ENCODE assay signal across 19 cellular contexts in the genomic region with DNA sequence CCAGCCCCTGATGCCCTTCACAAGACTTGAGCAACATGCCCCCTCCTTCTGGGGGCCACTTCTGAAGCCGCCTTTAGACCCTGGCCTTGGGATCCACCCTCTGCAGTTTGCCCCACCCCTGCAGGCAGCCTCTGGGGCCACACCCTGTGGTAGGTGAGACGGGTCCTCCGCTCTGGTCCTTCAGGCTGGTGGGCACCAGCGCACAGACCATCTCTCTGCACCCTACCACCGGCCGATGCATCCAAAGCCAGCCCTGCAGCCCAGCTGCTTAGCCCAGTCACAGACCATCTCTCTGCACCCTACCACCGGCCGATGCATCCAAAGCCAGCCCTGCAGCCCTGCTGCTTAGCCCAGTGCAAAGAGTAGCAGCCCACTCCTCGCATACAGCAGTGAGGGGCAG.
DNase-seq lines count a peak whose midpoint lies in the region; ATAC-seq and TF ChIP-seq lines count a peak whose summit lies in the region.
"Had no signal": no experiment of that assay in that cellular context is flagged by ENCODE, and none has a peak within 500 bp of the region (broad histone marks: within the 10 kb centered on the region; RNA-seq: fewer than 3 reads in every experiment).

No MANE protein-coding gene starts in this region.

- H2BK5ac ChIP-seq in neuronal stem cell (ENCODE audit: low read length), result no peak overlapping the region

- H3K36me3 Mint-ChIP-seq in GM23338 (ENCODE audit: low read depth) (peaks cover 10% of the 10 kb centered on the region; the same call in 1 of the 3 replicates), Caco-2 (ENCODE audit: insufficient read depth, unreplicated experiment) (no peaks in the 10 kb centered on the region)
- H3K36me3 Mint-ChIP-seq in stimulated activated memory B cell treated with anti-CD40 and anti-IgM and Interleukin-4, amounts not matched to agents 10 μg/mL and 1 μg/mL and 100 μg/mL, for 72 hours, result no peaks in the 10 kb centered on the region
- H3K36me3 Mint-ChIP-seq in activated CD4-positive, alpha-beta T cell treated with anti-CD3 and anti-CD28 coated beads, Interleukin-2, amount 10 ng/mL, durations not matched to agents 24 days and 14 days (ENCODE audit: low read depth), result no peaks in the 10 kb centered on the region
- H3K36me3 Mint-ChIP-seq: CD4-positive, CD25-positive, alpha-beta regulatory T cell; CD8-positive, alpha-beta memory T cell had no signal

- H3K9ac ChIP-seq in neuronal stem cell (ENCODE audit: low read depth, low read length, poor library complexity), result no peak overlapping the region
- H3K9ac ChIP-seq: GM23248 had no signal

- H4K8ac ChIP-seq in neuronal stem cell (ENCODE audit: low read depth, low read length), result no peak overlapping the region

- H3K27me3 Mint-ChIP-seq in GM23338 (ENCODE audit: insufficient read depth, low read depth, poor library complexity), result no peaks in the 10 kb centered on the region
- peaks cover 16% of the 10 kb centered on the region for H3K27me3 Mint-ChIP-seq in stimulated activated memory B cell treated with anti-CD40 and anti-IgM and Interleukin-4, amounts not matched to agents 10 μg/mL and 1 μg/mL and 100 μg/mL, for 72 hours
- peaks cover 3% of the 10 kb centered on the region for H3K27me3 Mint-ChIP-seq in activated CD4-positive, alpha-beta T cell treated with anti-CD3 and anti-CD28 coated beads, Interleukin-2, amount 10 ng/mL, durations not matched to agents 24 days and 14 days
- no peaks in the 10 kb centered on the region for H3K27me3 Mint-ChIP-seq in Caco-2 (ENCODE audit: insufficient read depth, unreplicated experiment)

- H3K4me1 Mint-ChIP-seq in GM23338 (peaks cover 14% of the 10 kb centered on the region), Caco-2 (ENCODE audit: low read depth, unreplicated experiment) (no peaks in the 10 kb centered on the region)
- H3K4me1 Mint-ChIP-seq in stimulated activated memory B cell treated with anti-CD40 and anti-IgM and Interleukin-4, amounts not matched to agents 10 μg/mL and 1 μg/mL and 100 μg/mL, for 72 hours, result no peaks in the 10 kb centered on the region
- H3K4me1 Mint-ChIP-seq in activated CD4-positive, alpha-beta T cell treated with anti-CD3 and anti-CD28 coated beads, Interleukin-2, amount 10 ng/mL, durations not matched to agents 24 days and 14 days, result no peaks in the 10 kb centered on the region
- H3K4me1 Mint-ChIP-seq: CD4-positive, CD25-positive, alpha-beta regulatory T cell; CD8-positive, alpha-beta memory T cell had no signal

- CTCF ChIA-PET in Caco-2 (lab: Charles Lee), result no interaction called here

- no peak overlapping the region for H2AK5ac ChIP-seq in neuronal stem cell (ENCODE audit: low read depth, low read length)

- H2AFZ ChIP-seq in GM23338, result no peak overlapping the region
- H2AFZ ChIP-seq in neuronal stem cell (ENCODE audit: low read length), result no peak overlapping the region
- H2AFZ ChIP-seq: GM23248 had no signal

- H3K27ac ChIP-seq in GM23338 (ENCODE audit: low read depth) (no peak overlapping the region), brain microvascular endothelial cell (no peak overlapping the region), neuronal stem cell (replicated peaks; ENCODE audit: low read length) (no peak overlapping the region)
- H3K27ac ChIP-seq: GM23248, HL-60 had no signal

- no peak overlapping the region for H3K4ac ChIP-seq in neuronal stem cell (ENCODE audit: low read length)

- ATAC-seq in GM23338, result peak; percentile 20; the same call in 1 of the 3 replicates
- ATAC-seq in stimulated activated memory B cell treated with anti-CD40 and anti-IgM and Interleukin-4, amounts not matched to agents 10 μg/mL and 1 μg/mL and 100 μg/mL, for 72 hours, result peak; percentile 44

- no peak for TF ChIP-seq CTCF in GM23338 (conservative IDR thresholded peaks at IDR 0.05; ENCODE audit: low read depth in 2 of 2)
- peak; percentile 2 for TF ChIP-seq CTCF in brain microvascular endothelial cell (IDR thresholded peaks at IDR 0.05; ENCODE audit: low read depth, low read length, missing control alignments)
- TF ChIP-seq CTCF in Caco-2 (IDR thresholded peaks at IDR 0.05; ENCODE audit: insufficient read depth in 1 of 2, low read depth in 1 of 2, low read length in 1 of 2, severe bottlenecking in 1 of 2, unreplicated experiment in 1 of 2), result no peak

- DNase-seq in GM23338 (ENCODE audit: low spot score) (no peak), brain microvascular endothelial cell (no peak), neuronal stem cell (ENCODE audit: low spot score) (no peak), Caco-2 (no peak)
- DNase-seq in activated CD4-positive, alpha-beta T cell treated with anti-CD3 and anti-CD28 coated beads, Interleukin-2, amount 10 ng/mL, durations not matched to agents 24 days and 14 days, result no peak
- DNase-seq in NK-92 treated with Interleukin-12 subunit alpha and Interleukin-12 subunit beta, amount 100 ng/mL, for 24 hours (lab: John Stamatoyannopoulos, UW), result no peak
- DNase-seq: ACHN; BE2C; C1 segment of cervical spinal cord; CD4-positive, CD25-positive, alpha-beta regulatory T cell; CD8-positive, alpha-beta memory T cell; COR-L47; DMS153; DMS79; GDM1; GM23248; HCEC 1CT had no signal

- no peaks in the 10 kb centered on the region for H3K27me3 ChIP-seq in GM23338 (ENCODE audit: insufficient read depth)
- no peaks in the 10 kb centered on the region for H3K27me3 ChIP-seq in brain microvascular endothelial cell (replicated peaks)
- H3K27me3 ChIP-seq in neuronal stem cell (ENCODE audit: control insufficient read depth in 3 of 3, insufficient read depth in 3 of 3, low read depth in 1 of 3, low read length in 3 of 3), result no peaks in the 10 kb centered on the region
- H3K27me3 ChIP-seq in Caco-2 (replicated peaks; ENCODE audit: control insufficient read depth, insufficient read depth, low read length), result no peaks in the 10 kb centered on the region
- H3K27me3 ChIP-seq: BE2C had no signal

- intact Hi-C loops in activated CD4-positive, alpha-beta T cell treated with anti-CD3 and anti-CD28 coated beads, Interleukin-2, amount 10 ng/mL, durations not matched to agents 24 days and 14 days (cut with micrococcal nuclease), result no loop called here
- intact Hi-C loops in Caco-2 (cut with micrococcal nuclease; ENCODE audit: unreplicated experiment), result no loop called here

- H3K14ac ChIP-seq in neuronal stem cell (ENCODE audit: low read length), result no peak overlapping the region

- peaks cover 4% of the 10 kb centered on the region for H3K4me1 ChIP-seq in GM23338 (ENCODE audit: insufficient read depth)
- peaks cover 0 to 4% of the 10 kb centered on the region in 2 donors for H3K4me1 ChIP-seq in neuronal stem cell (ENCODE audit: control insufficient read depth in 2 of 2, insufficient read depth in 1 of 2, low read depth in 1 of 2, low read length in 2 of 2)
- H3K4me1 ChIP-seq in Caco-2, result no peaks in the 10 kb centered on the region
- H3K4me1 ChIP-seq: BE2C had no signal

- no peak overlapping the region for H3K18ac ChIP-seq in neuronal stem cell (ENCODE audit: low read length)

- H3K4me2 ChIP-seq in GM23338, result no peak overlapping the region
- H3K4me2 ChIP-seq in neuronal stem cell (ENCODE audit: insufficient read depth, low read length, poor library complexity, severe bottlenecking), result no peak overlapping the region

- H3F3A ChIP-seq in GM23338 (replicated peaks; ENCODE audit: low read depth), result no peaks in the 10 kb centered on the region

- no peak overlapping the region for H3K4me3 Mint-ChIP-seq in GM23338
- no peak overlapping the region for H3K4me3 Mint-ChIP-seq in stimulated activated memory B cell treated with anti-CD40 and anti-IgM and Interleukin-4, amounts not matched to agents 10 μg/mL and 1 μg/mL and 100 μg/mL, for 72 hours
- no peak overlapping the region for H3K4me3 Mint-ChIP-seq in activated CD4-positive, alpha-beta T cell treated with anti-CD3 and anti-CD28 coated beads, Interleukin-2, amount 10 ng/mL, durations not matched to agents 24 days and 14 days
- H3K4me3 Mint-ChIP-seq in Caco-2 (ENCODE audit: unreplicated experiment), result no peak overlapping the region
- H3K4me3 Mint-ChIP-seq: CD4-positive, CD25-positive, alpha-beta regulatory T cell; CD8-positive, alpha-beta memory T cell had no signal

- BruUV-seq in Caco-2 (replicated peaks; lab: Mats Ljungman, UMichigan), result no TSS peak

- no peaks in the 10 kb centered on the region for H3K79me1 ChIP-seq in neuronal stem cell (ENCODE audit: low read depth, low read length)

- H3K27ac Mint-ChIP-seq in GM23338, result no peak overlapping the region
- H3K27ac Mint-ChIP-seq in stimulated activated memory B cell treated with anti-CD40 and anti-IgM and Interleukin-4, amounts not matched to agents 10 μg/mL and 1 μg/mL and 100 μg/mL, for 72 hours, result no peak overlapping the region
- no peak overlapping the region for H3K27ac Mint-ChIP-seq in activated CD4-positive, alpha-beta T cell treated with anti-CD3 and anti-CD28 coated beads, Interleukin-2, amount 10 ng/mL, durations not matched to agents 24 days and 14 days
- no peak overlapping the region for H3K27ac Mint-ChIP-seq in Caco-2 (ENCODE audit: unreplicated experiment)
- H3K27ac Mint-ChIP-seq: CD4-positive, CD25-positive, alpha-beta regulatory T cell; CD8-positive, alpha-beta memory T cell had no signal

- H3K4me3 ChIP-seq in GM23338 (no peak overlapping the region), brain microvascular endothelial cell (ENCODE audit: low read depth, low read length) (no peak overlapping the region), neuronal stem cell (ENCODE audit: low read length in 2 of 2) (no peak overlapping the region), Caco-2 (ENCODE audit: low read depth, low read length) (no peak overlapping the region)
- H3K4me3 ChIP-seq: GM23248 had no signal

- H2BK12ac ChIP-seq in neuronal stem cell (ENCODE audit: low read length), result no peak overlapping the region

- in situ Hi-C loops in brain microvascular endothelial cell (cut with HindIII; ENCODE audit: low pct_ligation_motif_present, low sequenced_read_pairs), result no loop called here

- H3K23ac ChIP-seq in neuronal stem cell (ENCODE audit: low read depth, low read length, poor library complexity), result peak overlapping the region; percentile 34

- no peaks in the 10 kb centered on the region for H4K20me1 ChIP-seq in GM23338 (replicated peaks; ENCODE audit: insufficient read depth)

- H3K9me2 ChIP-seq in GM23338 (ENCODE audit: insufficient read depth), result no peaks in the 10 kb centered on the region

- no peak overlapping the region for H2BK15ac ChIP-seq in neuronal stem cell (ENCODE audit: low read length)

- no peak overlapping the region for H4K91ac ChIP-seq in neuronal stem cell (ENCODE audit: low read depth, low read length, poor library complexity)

- POLR2A ChIA-PET in Caco-2 (lab: Charles Lee), result no interaction called here

- no CpG with 5 or more reads among the region's 9 CpGs for WGBS in neuronal stem cell (ENCODE audit: extremely low coverage in 2 of 2, insufficient read length in 2 of 2, insufficient replicate concordance in 1 of 2), 2 donors

- H3K79me2 ChIP-seq in GM23338 (replicated peaks; ENCODE audit: insufficient read depth), result no peaks in the 10 kb centered on the region

- H3K36me3 ChIP-seq in GM23338 (ENCODE audit: insufficient read depth) (no peaks in the 10 kb centered on the region), brain microvascular endothelial cell (replicated peaks) (no peaks in the 10 kb centered on the region), neuronal stem cell (replicated peaks in 1 of 2; ENCODE audit: control insufficient read depth in 2 of 2, insufficient read depth in 2 of 2, low read length in 2 of 2) (no peaks in the 10 kb centered on the region), Caco-2 (ENCODE audit: control insufficient read depth, insufficient read depth, low read length) (no peaks in the 10 kb centered on the region)
- H3K36me3 ChIP-seq: BE2C had no signal

- H3K9me3 ChIP-seq in neuronal stem cell (replicated peaks in 1 of 2; ENCODE audit: control insufficient read depth in 2 of 2, insufficient read depth in 1 of 2, low read depth in 1 of 2, low read length in 2 of 2) (peaks cover 3% of the 10 kb centered on the region in 2 donors), Caco-2 (no peaks in the 10 kb centered on the region; the same call in 1 of the 2 replicates)
- H3K9me3 ChIP-seq: BE2C had no signal

- H3K9me3 Mint-ChIP-seq in GM23338, result peaks cover 16% of the 10 kb centered on the region
- peaks cover 6% of the 10 kb centered on the region for H3K9me3 Mint-ChIP-seq in stimulated activated memory B cell treated with anti-CD40 and anti-IgM and Interleukin-4, amounts not matched to agents 10 μg/mL and 1 μg/mL and 100 μg/mL, for 72 hours
- H3K9me3 Mint-ChIP-seq in activated CD4-positive, alpha-beta T cell treated with anti-CD3 and anti-CD28 coated beads, Interleukin-2, amount 10 ng/mL, durations not matched to agents 24 days and 14 days, result no peaks in the 10 kb centered on the region
- peaks cover 17% of the 10 kb centered on the region for H3K9me3 Mint-ChIP-seq in Caco-2 (ENCODE audit: unreplicated experiment)

- no peak overlapping the region for H2BK120ac ChIP-seq in neuronal stem cell (ENCODE audit: low read depth, low read length)
